21 cellular contexts compared by ENCODE assay signal in genomic region chr22:43990044-43990443, GRCh38. TPM values are rescaled to one million over a fixed set of nuclear protein-coding genes. Genes with fewer than 3 reads are reported as not detected.
A peak's percentile ranks its signal among the peaks of the same experiment; 100 is the strongest.
DNase-seq lines count a peak whose midpoint lies in the region; ATAC-seq and TF ChIP-seq lines count a peak whose summit lies in the region.
"Had no signal": no experiment of that assay in that cellular context is flagged by ENCODE, and none has a peak within 500 bp of the region (broad histone marks: within the 10 kb centered on the region; RNA-seq: fewer than 3 reads in every experiment).

No MANE protein-coding gene starts in this region.

- no peak overlapping the region for H3K4me3 Mint-ChIP-seq in nephron progenitor cell
- H3K4me3 Mint-ChIP-seq: CD8-positive, alpha-beta T cell; GM23338; T-cell had no signal

- no peak overlapping the region for H3K27ac Mint-ChIP-seq in nephron progenitor cell
- H3K27ac Mint-ChIP-seq: CD8-positive, alpha-beta T cell; GM23338; T-cell had no signal

- H3K4me1 Mint-ChIP-seq in nephron progenitor cell = peaks cover 54% of the 10 kb centered on the region

- peaks cover 9% of the 10 kb centered on the region; the same call in 1 of the 2 replicates for H3K4me1 ChIP-seq in BE2C
- H3K4me1 ChIP-seq: A549 had no signal

- no peaks in the 10 kb centered on the region for H3K27me3 Mint-ChIP-seq in nephron progenitor cell (ENCODE audit: low read depth, poor library complexity)
- H3K27me3 Mint-ChIP-seq: T-cell had no signal

- H3K36me3 ChIP-seq in BE2C = peaks cover 51% of the 10 kb centered on the region

- no peak for ATAC-seq in HG03095 (IDR thresholded peaks at IDR 0.05; ENCODE audit: unreplicated experiment)
- ATAC-seq: A549; CD8-positive, alpha-beta T cell; GM23338; T-cell had no signal

- H3K9me3 Mint-ChIP-seq in nephron progenitor cell = no peaks in the 10 kb centered on the region
- H3K9me3 Mint-ChIP-seq: CD8-positive, alpha-beta T cell; GM23338; T-cell had no signal

- TF ChIP-seq CTCF in BE2C (IDR thresholded peaks at IDR 0.05; ENCODE audit: low read depth, low read length) = peak; percentile 18
- TF ChIP-seq CTCF in nephron progenitor cell (IDR thresholded peaks at IDR 0.05) = no peak
- no peak for TF ChIP-seq CTCF in GM10266 (IDR thresholded peaks at IDR 0.05; ENCODE audit: control insufficient read depth, insufficient read depth, low read depth, missing control alignments)
- TF ChIP-seq CTCF in coronary artery (IDR thresholded peaks at IDR 0.05) = no peak

- no peak overlapping the region for H3K27ac ChIP-seq in coronary artery
- H3K27ac ChIP-seq: A549, BLaER1, SK-N-MC had no signal

- peaks cover 74% of the 10 kb centered on the region for H3K36me3 Mint-ChIP-seq in nephron progenitor cell (ENCODE audit: low read depth)

- H3K27me3 ChIP-seq in BE2C = no peaks in the 10 kb centered on the region
- H3K27me3 ChIP-seq: BLaER1 had no signal

- DNase-seq in BE2C (peak; percentile 29), NCI-H1417 treated with DMSO at 0.1 percent for 48 hours (lab: John Stamatoyannopoulos, UW) (peak; percentile 1), NCI-H69 (lab: John Stamatoyannopoulos, UW) (peak; percentile 42), nephron progenitor cell (peak; percentile 17), GM10266 (ENCODE audit: extremely low spot score) (no peak), coronary artery (ENCODE audit: low spot score) (no peak)
- DNase-seq: CD8-positive, alpha-beta T cell; DMS53; EL; HCEC 1CT; MM.1S; NCI-H1092; NCI-H1694 treated with DMSO at 0.1 percent for 48 hours; NCI-H510A treated with DMSO at 0.1 percent for 48 hours; SHP77; T-cell had no signal

- no peaks in the 10 kb centered on the region for H3K9me3 ChIP-seq in BE2C
- H3K9me3 ChIP-seq: A549, BLaER1 had no signal

- H3K4me3 ChIP-seq in BE2C (ENCODE audit: low read depth, low read length) = no peak overlapping the region
- no peak overlapping the region for H3K4me3 ChIP-seq in coronary artery
- H3K4me3 ChIP-seq: A549, BLaER1, GM23338, SK-N-MC had no signal

RNA-seq across cellular contexts. Expression of gene PARVB, which starts 34.1 kb away (rescaled TPM):
- 13.3 TPM for polyA plus RNA-seq in BE2C (2012; ENCODE audit: insufficient read depth, insufficient read length, low read depth)

RNA-seq across cellular contexts. Expression of gene SAMM50, which starts 34.8 kb away (rescaled TPM):
- polyA plus RNA-seq in BE2C (2012; ENCODE audit: insufficient read depth, insufficient read length, low read depth) = 87.1 TPM

Comparison
In these comparisons a context has a peak if more than half of its experiments do, and no peak if none do; other contexts are left out.
1. DNase-seq: peak in BE2C (single experiment), NCI-H1417 treated with DMSO at 0.1 percent for 48 hours (single experiment), NCI-H69 (single experiment) and nephron progenitor cell (single experiment); none in GM10266 (single experiment) and coronary artery (single experiment).